ENCODE assay signal across 30 cellular contexts in the genomic region with DNA sequence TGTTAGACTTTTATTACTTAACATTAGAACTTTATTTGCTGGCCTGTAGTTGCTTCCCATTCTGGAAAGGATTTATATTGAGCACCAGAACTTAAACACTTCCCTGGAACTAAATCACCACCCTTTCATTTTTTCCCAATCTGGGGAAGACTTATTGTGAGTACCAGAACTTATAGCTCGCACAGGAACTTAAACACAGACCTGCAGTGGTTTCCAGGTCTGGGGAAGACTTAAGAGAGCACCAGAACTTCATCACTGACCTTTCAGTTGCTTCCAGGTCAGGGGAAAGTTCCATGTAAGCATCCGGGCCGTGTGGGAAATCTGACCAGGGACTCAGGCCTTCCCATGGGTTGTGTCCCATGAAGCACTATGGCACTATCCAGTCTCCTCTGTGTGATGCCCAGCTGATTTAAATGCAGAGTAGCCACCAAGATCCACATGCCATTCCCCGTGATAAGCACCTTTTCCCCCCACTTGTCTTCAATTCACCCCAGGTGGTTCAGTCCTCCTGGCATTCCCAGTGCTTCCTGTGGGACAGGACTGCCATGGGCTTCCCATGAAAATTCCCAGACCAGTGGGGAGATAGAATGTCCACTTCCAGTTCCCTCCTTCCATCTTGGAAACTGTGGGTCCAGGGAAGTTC. TPM values are rescaled to one million over a fixed set of nuclear protein-coding genes. Genes with fewer than 3 reads are reported as not detected.
DNase-seq lines count a peak whose midpoint lies in the region; ATAC-seq and TF ChIP-seq lines count a peak whose summit lies in the region.
"Had no signal": no experiment of that assay in that cellular context is flagged by ENCODE, and none has a peak within 500 bp of the region (broad histone marks: within the 10 kb centered on the region; RNA-seq: fewer than 3 reads in every experiment).

No MANE protein-coding gene starts in this region.

- TF ChIP-seq POLR2A in breast epithelium (IDR thresholded peaks at IDR 0.05) (no peak), erythroblast (IDR thresholded peaks at IDR 0.05; ENCODE audit: low read length) (no peak)

- no peaks in the 10 kb centered on the region for H3K4me1 ChIP-seq in breast epithelium
- H3K4me1 ChIP-seq: BLaER1, tibial nerve had no signal

- no peak for TF ChIP-seq CTCF in MCF 10A (IDR thresholded peaks at IDR 0.05; ENCODE audit: unreplicated experiment)
- TF ChIP-seq CTCF in breast epithelium (IDR thresholded peaks at IDR 0.05): no peak
- TF ChIP-seq CTCF in LNCaP clone FGC (IDR thresholded peaks at IDR 0.05; ENCODE audit: control insufficient read depth, extremely low read depth, insufficient read depth): no peak
- TF ChIP-seq CTCF in coronary artery (IDR thresholded peaks at IDR 0.05): no peak

- H3K9me3 ChIP-seq in breast epithelium: peaks cover 7 to 21% of the 10 kb centered on the region in 2 donors

- no TSS peak for BruUV-seq in MCF 10A (replicated peaks; lab: Mats Ljungman, UMichigan)

- H3K27me3 Mint-ChIP-seq in MCF 10A (ENCODE audit: insufficient read depth, unreplicated experiment): peaks cover 7% of the 10 kb centered on the region
- H3K27me3 Mint-ChIP-seq: activated naive CD4-positive, alpha-beta T cell treated with anti-CD3 and anti-CD28 coated beads, Interleukin-2, amount 10 ng/mL, durations not matched to agents 7 days and 5 days; dendritic cell treated with granulocyte-macrophage colony-stimulating factor and Interleukin-4, amounts not matched to agents 40 ng/mL and 50 ng/mL, for 4 days; stimulated activated naive CD8-positive, alpha-beta T cell treated with anti-CD3 and anti-CD28 coated beads, Interleukin-15, amount 100 ng/mL, for 72 hours; T-helper 17 cell had no signal

- DNase-seq in MCF 10A (ENCODE audit: unreplicated experiment): no peak
- DNase-seq in breast epithelium (ENCODE audit: low spot score in 2 of 2): no peak
- DNase-seq in LNCaP clone FGC (ENCODE audit: low read depth): peak; percentile 92
- DNase-seq in SW480 (ENCODE audit: low spot score): peak; percentile 18
- no peak for DNase-seq in sciatic nerve (ENCODE audit: low spot score)
- DNase-seq in coronary artery (ENCODE audit: low spot score): no peak
- DNase-seq in erythroblast (lab: John Stamatoyannopoulos, UW): no peak
- DNase-seq: activated CD4-positive, alpha-beta T cell treated with anti-CD3 and anti-CD28 coated beads, Interleukin-2, amount 10 ng/mL, durations not matched to agents 24 days and 14 days; activated naive CD4-positive, alpha-beta T cell treated with anti-CD3 and anti-CD28 coated beads, Interleukin-2, amount 10 ng/mL, durations not matched to agents 7 days and 5 days; activated T-cell treated with anti-CD3 and anti-CD28 coated beads, Interleukin-2, amount 50 U/mL, for 72 hours; amygdala; COR-L47; heart left ventricle; naive B cell; NCI-H187 treated with DMSO at 0.1 percent for 48 hours; SIG-M5; stimulated activated CD4-positive, alpha-beta T cell treated with anti-CD3 and anti-CD28 coated beads, Interleukin-12 subunit alpha, Interleukin-12 subunit beta, amount 100 ng/mL, for 4 hours; stimulated activated CD4-positive, alpha-beta T cell treated with anti-CD3 and anti-CD28 coated beads, Interleukin-4, amount 100 ng/mL, for 4 hours; stimulated activated naive CD8-positive, alpha-beta T cell treated with anti-CD3 and anti-CD28 coated beads, Interleukin-15, amount 100 ng/mL, for 72 hours; T-helper 17 cell had no signal

- POLR2A ChIA-PET in MCF 10A (lab: Yijun Ruan, JAX): interaction anchor here (0.6 to 0.7 kb wide), 2 partner anchors 19 to 32 kb away, joined by 3 read pairs; no protein-coding TSS in a partner anchor

- no peaks in the 10 kb centered on the region for H3K27me3 ChIP-seq in breast epithelium
- H3K27me3 ChIP-seq: BLaER1, heart left ventricle, tibial nerve had no signal

- H3K4me3 Mint-ChIP-seq in MCF 10A (ENCODE audit: unreplicated experiment): peak overlapping the region; percentile 28
- H3K4me3 Mint-ChIP-seq: activated CD4-positive, alpha-beta T cell treated with anti-CD3 and anti-CD28 coated beads, Interleukin-2, amount 10 ng/mL, durations not matched to agents 24 days and 14 days; activated naive CD4-positive, alpha-beta T cell treated with anti-CD3 and anti-CD28 coated beads, Interleukin-2, amount 10 ng/mL, durations not matched to agents 7 days and 5 days; activated T-cell treated with anti-CD3 and anti-CD28 coated beads, Interleukin-2, amount 50 U/mL, for 72 hours; dendritic cell treated with granulocyte-macrophage colony-stimulating factor and Interleukin-4, amounts not matched to agents 40 ng/mL and 50 ng/mL, for 4 days; stimulated activated naive CD8-positive, alpha-beta T cell treated with anti-CD3 and anti-CD28 coated beads, Interleukin-15, amount 100 ng/mL, for 72 hours; T-helper 17 cell had no signal

- no peaks in the 10 kb centered on the region for H3K9me3 Mint-ChIP-seq in MCF 10A (ENCODE audit: unreplicated experiment)

- no peaks in the 10 kb centered on the region for H3K36me3 Mint-ChIP-seq in MCF 10A (ENCODE audit: insufficient read depth, unreplicated experiment)
- H3K36me3 Mint-ChIP-seq: activated naive CD4-positive, alpha-beta T cell treated with anti-CD3 and anti-CD28 coated beads, Interleukin-2, amount 10 ng/mL, durations not matched to agents 7 days and 5 days had no signal

- CTCF ChIA-PET in MCF 10A (lab: Yijun Ruan, JAX): interaction anchor here (0.6 to 1.2 kb wide), 3 partner anchors 240 to 477 kb away, joined by 3 to 4 read pairs (median 3); no protein-coding TSS in a partner anchor

- no peak overlapping the region for H3K4me3 ChIP-seq in breast epithelium
- H3K4me3 ChIP-seq in LNCaP clone FGC (ENCODE audit: low read depth, low read length): peak overlapping the region; percentile 64
- H3K4me3 ChIP-seq in coronary artery: no peak overlapping the region
- H3K4me3 ChIP-seq: BLaER1, heart left ventricle, tibial nerve had no signal

- ATAC-seq in sciatic nerve: no peak
- no peak for ATAC-seq in GM19455 (IDR thresholded peaks at IDR 0.05; ENCODE audit: unreplicated experiment)
- ATAC-seq: activated T-cell treated with anti-CD3 and anti-CD28 coated beads, Interleukin-2, amount 50 U/mL, for 72 hours; heart left ventricle; left lobe of liver; stimulated activated naive CD8-positive, alpha-beta T cell treated with anti-CD3 and anti-CD28 coated beads, Interleukin-15, amount 100 ng/mL, for 72 hours; T-helper 17 cell had no signal

- intact Hi-C loops in MCF 10A (cut with micrococcal nuclease) (no loop called here), breast epithelium (cut with DNase I; ENCODE audit: low total_unique reads) (no loop called here), sciatic nerve (cut with DNase I) (no loop called here)

- no peak overlapping the region for H3K27ac Mint-ChIP-seq in MCF 10A (ENCODE audit: low read depth, unreplicated experiment)
- H3K27ac Mint-ChIP-seq: activated CD4-positive, alpha-beta T cell treated with anti-CD3 and anti-CD28 coated beads, Interleukin-2, amount 10 ng/mL, durations not matched to agents 24 days and 14 days; activated naive CD4-positive, alpha-beta T cell treated with anti-CD3 and anti-CD28 coated beads, Interleukin-2, amount 10 ng/mL, durations not matched to agents 7 days and 5 days; activated T-cell treated with anti-CD3 and anti-CD28 coated beads, Interleukin-2, amount 50 U/mL, for 72 hours; dendritic cell treated with granulocyte-macrophage colony-stimulating factor and Interleukin-4, amounts not matched to agents 40 ng/mL and 50 ng/mL, for 4 days; naive B cell; stimulated activated naive CD8-positive, alpha-beta T cell treated with anti-CD3 and anti-CD28 coated beads, Interleukin-15, amount 100 ng/mL, for 72 hours; T-helper 17 cell had no signal

- no peaks in the 10 kb centered on the region for H3K36me3 ChIP-seq in breast epithelium
- H3K36me3 ChIP-seq: BLaER1, heart left ventricle had no signal

- no peaks in the 10 kb centered on the region for H3K4me1 Mint-ChIP-seq in MCF 10A (ENCODE audit: insufficient read depth, unreplicated experiment)
- H3K4me1 Mint-ChIP-seq: activated CD4-positive, alpha-beta T cell treated with anti-CD3 and anti-CD28 coated beads, Interleukin-2, amount 10 ng/mL, durations not matched to agents 24 days and 14 days; activated naive CD4-positive, alpha-beta T cell treated with anti-CD3 and anti-CD28 coated beads, Interleukin-2, amount 10 ng/mL, durations not matched to agents 7 days and 5 days; naive B cell; stimulated activated naive CD8-positive, alpha-beta T cell treated with anti-CD3 and anti-CD28 coated beads, Interleukin-15, amount 100 ng/mL, for 72 hours; T-helper 17 cell had no signal

- H3K27ac ChIP-seq in breast epithelium: no peak overlapping the region
- no peak overlapping the region for H3K27ac ChIP-seq in coronary artery
- H3K27ac ChIP-seq: BLaER1, heart left ventricle, HL-60, tibial nerve had no signal

RNA-seq across cellular contexts. Expression of gene C4BPA, which starts 48.9 kb away (rescaled TPM):
- not detected in 2 replicates for total RNA-seq in MCF 10A (2022)
- 1 to 10 TPM in 2 of 3 donors, not detected in 1; 6.4 to 7.5 TPM for total RNA-seq in breast epithelium
- 0.27 TPM for total RNA-seq in sciatic nerve
- total RNA-seq: A673; activated CD4-positive, alpha-beta T cell treated with anti-CD3 and anti-CD28 coated beads, Interleukin-2, amount 10 ng/mL, durations not matched to agents 24 days and 14 days; activated T-cell treated with anti-CD3 and anti-CD28 coated beads, Interleukin-2, amount 50 U/mL, for 72 hours; cardiac septum; heart left ventricle; mesenteric fat pad; osteocyte; tibial nerve had no signal

Comparison
In these comparisons a context has a peak if more than half of its experiments do, and no peak if none do; other contexts are left out.
1. DNase-seq: peak in LNCaP clone FGC (single experiment) and SW480 (single experiment); none in MCF 10A (single experiment), breast epithelium (0 of 2), sciatic nerve (single experiment), coronary artery (single experiment) and erythroblast (0 of 2).